In the genomic region with DNA sequence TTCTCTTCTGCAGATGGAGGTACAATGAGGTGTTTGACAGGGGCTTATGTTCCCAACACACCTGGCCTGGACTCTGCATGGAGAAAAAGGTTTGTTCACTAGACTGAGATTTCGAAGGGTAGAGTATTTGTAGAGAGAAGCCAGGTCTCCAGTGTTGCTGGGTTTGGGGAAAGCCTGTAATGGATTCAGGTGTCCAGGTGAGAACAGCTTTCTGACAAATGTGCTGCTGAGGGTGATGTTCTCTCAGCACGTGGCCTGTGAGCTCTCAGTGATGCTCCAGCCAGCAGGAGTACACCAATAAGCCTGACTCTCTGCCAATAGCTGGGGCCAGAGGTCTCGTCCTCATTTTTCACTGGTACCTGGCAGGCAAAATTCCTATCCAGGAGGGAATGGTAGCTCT, we compare ENCODE assay signal across 31 cellular contexts. TPM values are rescaled to one million over a fixed set of nuclear protein-coding genes. Genes with fewer than 3 reads are reported as not detected.
DNase-seq lines count a peak whose midpoint lies in the region; ATAC-seq and TF ChIP-seq lines count a peak whose summit lies in the region.
"Had no signal": no experiment of that assay in that cellular context is flagged by ENCODE, and none has a peak within 500 bp of the region (broad histone marks: within the 10 kb centered on the region; RNA-seq: fewer than 3 reads in every experiment).

No MANE protein-coding gene starts in this region.

- H3K79me2 ChIP-seq in MM.1S (ENCODE audit: low read length), result no peaks in the 10 kb centered on the region

- H3K9me3 Mint-ChIP-seq in natural killer cell treated with Interleukin-12 subunit alpha and Interleukin-12 subunit beta and Interleukin-15 and Interleukin-18, amount 100 ng/mL, for 72 hours, result no peaks in the 10 kb centered on the region
- H3K9me3 Mint-ChIP-seq in natural killer cell (no peaks in the 10 kb centered on the region), HFFc6 (no peaks in the 10 kb centered on the region)
- no peaks in the 10 kb centered on the region for H3K9me3 Mint-ChIP-seq in dendritic cell treated with granulocyte-macrophage colony-stimulating factor and Interleukin-4, amounts not matched to agents 40 ng/mL and 50 ng/mL, for 4 days
- H3K9me3 Mint-ChIP-seq: activated naive CD8-positive, alpha-beta T cell treated with anti-CD3 and anti-CD28 coated beads, Interleukin-2, amount 10 ng/mL, durations not matched to agents 7 days and 5 days had no signal

- H3F3A ChIP-seq in MM.1S (ENCODE audit: insufficient read depth, low read length), result peaks cover 20% of the 10 kb centered on the region

- H3K4me3 ChIP-seq in MM.1S (ENCODE audit: low read length) (no peak overlapping the region), gastroesophageal sphincter (no peak overlapping the region)
- H3K4me3 ChIP-seq: ascending aorta, cardiac muscle cell, colonic mucosa, pancreas, testis, uterus had no signal

- 75 to 100% methylated on average over 1 of the region's 3 CpGs for WGBS in gastroesophageal sphincter (ENCODE audit: low coverage in 1 of 2), 2 donors

- no peaks in the 10 kb centered on the region for H3K27me3 ChIP-seq in MM.1S (replicated peaks; ENCODE audit: insufficient read depth, low read length)
- H3K27me3 ChIP-seq in gastroesophageal sphincter, result no peaks in the 10 kb centered on the region
- H3K27me3 ChIP-seq: ascending aorta, BE2C, cardiac muscle cell, colonic mucosa, pancreas, testis, uterus had no signal

- ATAC-seq in natural killer cell treated with Interleukin-12 subunit alpha and Interleukin-12 subunit beta and Interleukin-15 and Interleukin-18, amount 100 ng/mL, for 72 hours, result no peak
- ATAC-seq in natural killer cell (no peak), gastroesophageal sphincter (no peak)
- ATAC-seq: left colon, SK-N-SH treated with all-trans-retinoic acid at 6 μM for 48 hours had no signal

- TF ChIP-seq POLR2A in gastroesophageal sphincter (IDR thresholded peaks at IDR 0.05), result no peak

- H4K20me1 ChIP-seq in MM.1S (ENCODE audit: insufficient read depth, low read length), result no peaks in the 10 kb centered on the region

- H3K36me3 ChIP-seq in MM.1S (replicated peaks; ENCODE audit: insufficient read depth, low read length), result no peaks in the 10 kb centered on the region
- H3K36me3 ChIP-seq in gastroesophageal sphincter, result no peaks in the 10 kb centered on the region
- H3K36me3 ChIP-seq: ascending aorta, BE2C, cardiac muscle cell, colonic mucosa, pancreas, uterus had no signal

- H3K9me3 ChIP-seq in MM.1S (replicated peaks; ENCODE audit: insufficient read depth, low read length), result no peaks in the 10 kb centered on the region
- no peaks in the 10 kb centered on the region for H3K9me3 ChIP-seq in gastroesophageal sphincter
- H3K9me3 ChIP-seq: ascending aorta, BE2C, colonic mucosa, pancreas, testis, uterus had no signal

- peaks cover 15 to 21% of the 10 kb centered on the region in 2 donors for H3K4me1 Mint-ChIP-seq in natural killer cell treated with Interleukin-12 subunit alpha and Interleukin-12 subunit beta and Interleukin-15 and Interleukin-18, amount 100 ng/mL, for 72 hours (ENCODE audit: low read depth in 2 of 2)
- H3K4me1 Mint-ChIP-seq in natural killer cell, result peaks cover 9 to 10% of the 10 kb centered on the region in 2 donors
- peaks cover 64% of the 10 kb centered on the region for H3K4me1 Mint-ChIP-seq in dendritic cell treated with granulocyte-macrophage colony-stimulating factor and Interleukin-4, amounts not matched to agents 40 ng/mL and 50 ng/mL, for 4 days (ENCODE audit: low read depth)
- H3K4me1 Mint-ChIP-seq in HFFc6 (ENCODE audit: low read depth), result no peaks in the 10 kb centered on the region

- TF ChIP-seq EP300 in gastroesophageal sphincter (IDR thresholded peaks at IDR 0.05), result no peak

- no peak overlapping the region for H3K9ac ChIP-seq in MM.1S (ENCODE audit: low read length)

- H3K4me1 ChIP-seq in MM.1S (ENCODE audit: low read length), result peaks cover 27% of the 10 kb centered on the region
- no peaks in the 10 kb centered on the region for H3K4me1 ChIP-seq in gastroesophageal sphincter
- H3K4me1 ChIP-seq: ascending aorta, BE2C, colonic mucosa, pancreas, testis, uterus had no signal

- peak overlapping the region; percentile 71; the same call in 1 of the 2 replicates for H3K27ac ChIP-seq in MM.1S (ENCODE audit: low read length)
- H3K27ac ChIP-seq in gastroesophageal sphincter, result no peak overlapping the region
- H3K27ac ChIP-seq: ascending aorta, cardiac muscle cell, colonic mucosa, pancreas, testis, uterus had no signal

- H3K9me2 ChIP-seq in MM.1S (replicated peaks; ENCODE audit: insufficient read depth, low read length), result 0 out of 2 replicates have a peak, but pooled peaks cover 4% of the 10 kb centered on the region

- peak overlapping the region; percentile 39; the same call in 1 of the 2 replicates for H3K4me2 ChIP-seq in MM.1S (ENCODE audit: low read depth, low read length)

- H2AFZ ChIP-seq in MM.1S (ENCODE audit: low read length), result peak overlapping the region; percentile 32

- no peak for DNase-seq in natural killer cell treated with Interleukin-12 subunit alpha and Interleukin-12 subunit beta and Interleukin-15 and Interleukin-18, amount 100 ng/mL, for 72 hours (ENCODE audit: low spot score)
- no peak for DNase-seq in natural killer cell
- DNase-seq in MM.1S, result no peak
- DNase-seq in T-helper 9 cell, result no peak
- no peak for DNase-seq in activated CD4-positive, CD25-positive, alpha-beta regulatory T cell (lab: John Stamatoyannopoulos, UW)
- DNase-seq in HFFc6, result no peak
- DNase-seq: activated gamma-delta T cell; activated naive CD8-positive, alpha-beta T cell treated with anti-CD3 and anti-CD28 coated beads, Interleukin-2, amount 10 ng/mL, durations not matched to agents 7 days and 5 days; activated T-cell treated with anti-CD3 and anti-CD28 coated beads, Interleukin-2, amount 50 U/mL, for 1 hour; BE2C; colonic mucosa; effector CD8-positive, alpha-beta T cell; HCEC 1CT; left colon; mammary epithelial cell; NCI-H1092; NCI-H187; NCI-H446 treated with DMSO at 0.1 percent for 48 hours; NCI-H774; pancreas; retina; stimulated activated naive CD4-positive, alpha-beta T cell treated with Interleukin-2 at 50 U/mL for 16 hours; T-helper 2 cell; testis; uterus had no signal

- H3K27ac Mint-ChIP-seq in natural killer cell treated with Interleukin-12 subunit alpha and Interleukin-12 subunit beta and Interleukin-15 and Interleukin-18, amount 100 ng/mL, for 72 hours, result peak overlapping the region; percentile 68 to 71
- H3K27ac Mint-ChIP-seq in natural killer cell (no peak overlapping the region), HFFc6 (no peak overlapping the region)
- H3K27ac Mint-ChIP-seq in dendritic cell treated with granulocyte-macrophage colony-stimulating factor and Interleukin-4, amounts not matched to agents 40 ng/mL and 50 ng/mL, for 4 days, result peak overlapping the region; percentile 87

- no peak for TF ChIP-seq CTCF in natural killer cell (IDR thresholded peaks at IDR 0.05)
- TF ChIP-seq CTCF in MM.1S (IDR thresholded peaks at IDR 0.05; ENCODE audit: low read length), result no peak
- no peak for TF ChIP-seq CTCF in gastroesophageal sphincter (IDR thresholded peaks at IDR 0.05)
- no peak for TF ChIP-seq CTCF in HFFc6 (IDR thresholded peaks at IDR 0.05)

- no peak overlapping the region for H3K4me3 Mint-ChIP-seq in natural killer cell treated with Interleukin-12 subunit alpha and Interleukin-12 subunit beta and Interleukin-15 and Interleukin-18, amount 100 ng/mL, for 72 hours
- H3K4me3 Mint-ChIP-seq in natural killer cell (no peak overlapping the region), HFFc6 (no peak overlapping the region)
- peak overlapping the region; percentile 57 for H3K4me3 Mint-ChIP-seq in dendritic cell treated with granulocyte-macrophage colony-stimulating factor and Interleukin-4, amounts not matched to agents 40 ng/mL and 50 ng/mL, for 4 days

- intact Hi-C loops in natural killer cell (cut with micrococcal nuclease), result no loop called here
- intact Hi-C loops in dendritic cell treated with granulocyte-macrophage colony-stimulating factor and Interleukin-4, amounts not matched to agents 40 ng/mL and 50 ng/mL, for 4 days (cut with micrococcal nuclease), result loop anchor here (5.0 kb wide), 1 partner anchor 224 kb away; the partner anchor contains the start of genes APLF and FBXO48

- peaks cover 15 to 18% of the 10 kb centered on the region in 2 donors for H3K27me3 Mint-ChIP-seq in natural killer cell treated with Interleukin-12 subunit alpha and Interleukin-12 subunit beta and Interleukin-15 and Interleukin-18, amount 100 ng/mL, for 72 hours
- peaks cover 13 to 27% of the 10 kb centered on the region in 2 donors for H3K27me3 Mint-ChIP-seq in natural killer cell (ENCODE audit: low read depth in 2 of 2)
- H3K27me3 Mint-ChIP-seq in dendritic cell treated with granulocyte-macrophage colony-stimulating factor and Interleukin-4, amounts not matched to agents 40 ng/mL and 50 ng/mL, for 4 days, result no peaks in the 10 kb centered on the region
- H3K27me3 Mint-ChIP-seq in HFFc6 (ENCODE audit: insufficient read depth), result peaks cover 29% of the 10 kb centered on the region

- no peaks in the 10 kb centered on the region for H3K36me3 Mint-ChIP-seq in natural killer cell treated with Interleukin-12 subunit alpha and Interleukin-12 subunit beta and Interleukin-15 and Interleukin-18, amount 100 ng/mL, for 72 hours
- H3K36me3 Mint-ChIP-seq in natural killer cell (no peaks in the 10 kb centered on the region), HFFc6 (ENCODE audit: low read depth) (no peaks in the 10 kb centered on the region)
- no peaks in the 10 kb centered on the region for H3K36me3 Mint-ChIP-seq in dendritic cell treated with granulocyte-macrophage colony-stimulating factor and Interleukin-4, amounts not matched to agents 40 ng/mL and 50 ng/mL, for 4 days (ENCODE audit: low read depth)

RNA-seq across cellular contexts. Expression of gene ARHGAP25, which starts 43.8 kb away (rescaled TPM):
- total RNA-seq in natural killer cell treated with Interleukin-12 subunit alpha and Interleukin-12 subunit beta and Interleukin-15 and Interleukin-18, amount 100 ng/mL, for 72 hours, result 100 to 1,000 TPM; 121 to 170 TPM
- total RNA-seq in natural killer cell (100 to 1,000 TPM; 122 to 180 (median 155) TPM), gastroesophageal sphincter (1 to 10 TPM; 2.2 to 7.3 (median 4.4) TPM)
- not detected for total RNA-seq in HFFc6 (2021; fragmentation: NEBNext Ultra II Directional; extraction: Animal tissue kit (Norgen Biotek cat#: 25700))

RNA-seq across cellular contexts. Expression of gene PROKR1, which starts 47.5 kb away (rescaled TPM):
- total RNA-seq in natural killer cell treated with Interleukin-12 subunit alpha and Interleukin-12 subunit beta and Interleukin-15 and Interleukin-18, amount 100 ng/mL, for 72 hours, result not detected
- total RNA-seq in natural killer cell, result not detected
- under 1 TPM in 2 of 4 donors, not detected in 2; 0.08 to 0.27 TPM for total RNA-seq in gastroesophageal sphincter
- total RNA-seq in HFFc6 (2021; fragmentation: NEBNext Ultra II Directional; extraction: Animal tissue kit (Norgen Biotek cat#: 25700)), result not detected
- total RNA-seq: activated CD4-positive, alpha-beta T cell treated with anti-CD3 and anti-CD28 coated beads for 36 hours; activated naive CD8-positive, alpha-beta T cell treated with anti-CD3 and anti-CD28 coated beads, Interleukin-2, amount 10 ng/mL, durations not matched to agents 7 days and 5 days; ascending aorta; mammary epithelial cell; pancreas had no signal

Comparison
In these comparisons a context has a peak if more than half of its experiments do, and no peak if none do; other contexts are left out.
1. H3K27ac Mint-ChIP-seq: peak in natural killer cell treated with Interleukin-12 subunit alpha and Interleukin-12 subunit beta and Interleukin-15 and Interleukin-18, amount 100 ng/mL, for 72 hours (2 of 2) and dendritic cell treated with granulocyte-macrophage colony-stimulating factor and Interleukin-4, amounts not matched to agents 40 ng/mL and 50 ng/mL, for 4 days (single experiment); none in natural killer cell (0 of 2) and HFFc6 (single experiment).
2. RNA of gene ARHGAP25, which starts 43.8 kb away (total RNA-seq): 121 to 170 TPM in natural killer cell treated with Interleukin-12 subunit alpha and Interleukin-12 subunit beta and Interleukin-15 and Interleukin-18, amount 100 ng/mL, for 72 hours and 122 to 180 TPM in natural killer cell; 2.2 to 7.3 TPM in gastroesophageal sphincter and not detected in HFFc6; every median in the first group is over 10 times any median in the second.